In genomic region chr4:177442623-177443155, GRCh38 we compare ENCODE assay signal across 8 cellular contexts. TPM values are rescaled to one million over a fixed set of nuclear protein-coding genes. Genes with fewer than 3 reads are reported as not detected.
DNase-seq lines count a peak whose midpoint lies in the region; ATAC-seq and TF ChIP-seq lines count a peak whose summit lies in the region.

No MANE protein-coding gene starts in this region.

- H3K9me3 Mint-ChIP-seq in Calu3 (ENCODE audit: low read depth, unreplicated experiment) = no peaks in the 10 kb centered on the region

- TF ChIP-seq EP300 in ovary (IDR thresholded peaks at IDR 0.05) = no peak

- DNase-seq in Calu3 (no peak), HT1080 (ENCODE audit: low read depth) (peak; percentile 15), WERI-Rb-1 (no peak), fibroblast of the aortic adventitia (ENCODE audit: low read depth) (no peak), ovary (no peak), T-helper 9 cell (no peak), mesenteric fat pad (ENCODE audit: low spot score) (no peak)

- BruUV-seq in Calu3 (replicated peaks; lab: Mats Ljungman, UMichigan) = TSS peak; percentile 96

- H3K4me3 ChIP-seq in WERI-Rb-1 (ENCODE audit: low read depth, low read length) = peak overlapping the region; percentile 71
- H3K4me3 ChIP-seq in fibroblast of the aortic adventitia (ENCODE audit: low read depth, low read length) = peak overlapping the region; percentile 87
- H3K4me3 ChIP-seq in ovary = peak overlapping the region; percentile 81

- peak overlapping the region; percentile 78 for H3K4me3 Mint-ChIP-seq in Calu3 (ENCODE audit: low read depth, unreplicated experiment)

- no peak for TF ChIP-seq CTCF in Calu3 (IDR thresholded peaks at IDR 0.05; ENCODE audit: unreplicated experiment)
- TF ChIP-seq CTCF in WERI-Rb-1 (IDR thresholded peaks at IDR 0.05; ENCODE audit: low read depth, low read length) = no peak
- no peak for TF ChIP-seq CTCF in fibroblast of the aortic adventitia (IDR thresholded peaks at IDR 0.05; ENCODE audit: insufficient read depth, low read length)
- TF ChIP-seq CTCF in ovary (IDR thresholded peaks at IDR 0.05) = no peak

- no peak for TF ChIP-seq POLR2A in ovary (IDR thresholded peaks at IDR 0.05)

- H3K9me3 ChIP-seq in WERI-Rb-1 (ENCODE audit: severe bottlenecking) (no peaks in the 10 kb centered on the region), ovary (no peaks in the 10 kb centered on the region)

- WGBS in ovary, 3 donors = 1 to 3% (median 3%) methylated on average over 10 of the region's 10 CpGs

- H3K36me3 ChIP-seq in WERI-Rb-1 = peaks cover 2% of the 10 kb centered on the region; the same call in 1 of the 2 replicates
- no peaks in the 10 kb centered on the region for H3K36me3 ChIP-seq in ovary

- no peaks in the 10 kb centered on the region for H3K4me1 Mint-ChIP-seq in Calu3 (ENCODE audit: low read depth, unreplicated experiment)

- H3K27me3 ChIP-seq in WERI-Rb-1 (ENCODE audit: insufficient read depth, low read depth, severe bottlenecking) (no peaks in the 10 kb centered on the region), ovary (no peaks in the 10 kb centered on the region)

- CTCF ChIA-PET in Calu3 (lab: Charles Lee) = interaction anchor here (1.3 to 1.4 kb wide), 2 partner anchors 12 to 41 kb away, joined by 3 to 5 read pairs; no protein-coding TSS in a partner anchor

- H3K4me1 ChIP-seq in ovary (ENCODE audit: insufficient read depth) = peaks cover 2% of the 10 kb centered on the region

- peak; percentile 16 for ATAC-seq in GM19351 (IDR thresholded peaks at IDR 0.05; ENCODE audit: unreplicated experiment)

- H3K27ac Mint-ChIP-seq in Calu3 (ENCODE audit: unreplicated experiment) = peak overlapping the region; percentile 78

- H3K27me3 Mint-ChIP-seq in Calu3 (ENCODE audit: unreplicated experiment) = no peaks in the 10 kb centered on the region

- peaks cover 23% of the 10 kb centered on the region for H3K36me3 Mint-ChIP-seq in Calu3 (ENCODE audit: insufficient read depth, unreplicated experiment)

- H3K27ac ChIP-seq in WERI-Rb-1 (peak overlapping the region; percentile 98), ovary (peak overlapping the region; percentile 74 to 84)

- intact Hi-C loops in Calu3 (cut with micrococcal nuclease; ENCODE audit: unreplicated experiment) (loop anchor here (5.0 kb wide), 1 partner anchor 40 kb away; no protein-coding TSS in a partner anchor), ovary (cut with DNase I) (no loop called here)

RNA-seq across cellular contexts. Expression of gene AGA, which starts 0.5 kb away (rescaled TPM):
- total RNA-seq in Calu3 (2022) (21.5 and 22.7 TPM in 2 replicates), fibroblast of the aortic adventitia (ENCODE audit: low replicate concordance) (33.4 and 39.0 TPM in 2 replicates), ovary (10 to 100 TPM in 5 of 7 donors, 1 to 10 TPM in 2; 8.9 to 20.7 (median 16.2) TPM), mesenteric fat pad (10.0 TPM)
- total RNA-seq in HT1080 (2014; rRNA removed; shearing (Covaris generic)) = 10.4 and 14.0 TPM in 2 replicates
- polyA plus RNA-seq in HT1080 (2015; cell fraction: cytosol; rRNA removed) = 14.2 and 18.0 TPM in 2 replicates
- polyA plus RNA-seq in HT1080 (2015; cell fraction: nucleus; rRNA removed) = 21.4 and 22.7 TPM in 2 replicates
- 10 to 100 TPM; 21.9 to 25.0 TPM for polyA plus RNA-seq in ovary
